19 cellular contexts compared by ENCODE assay signal in the genomic region with DNA sequence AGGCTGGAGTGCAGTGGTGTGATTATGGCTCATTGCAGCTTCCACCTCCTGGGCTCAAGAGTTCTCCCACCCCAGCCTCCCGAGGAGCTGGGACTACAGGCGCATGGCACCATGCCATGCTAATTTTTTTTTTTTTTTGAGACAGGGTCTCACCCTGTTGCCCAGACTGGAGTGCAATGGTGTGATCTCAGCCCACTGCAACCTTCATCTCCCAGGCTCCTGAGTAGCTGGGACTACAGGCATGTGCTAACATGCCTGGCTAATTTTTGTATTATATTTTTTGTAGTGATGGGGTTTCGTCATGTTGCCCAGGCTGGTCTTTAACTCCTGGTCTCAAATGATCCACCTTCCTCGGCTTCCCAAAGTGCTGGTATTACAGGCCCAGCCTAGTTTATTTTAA. TPM values are rescaled to one million over a fixed set of nuclear protein-coding genes. Genes with fewer than 3 reads are reported as not detected.
DNase-seq lines count a peak whose midpoint lies in the region; ATAC-seq, FAIRE-seq and TF ChIP-seq lines count a peak whose summit lies in the region.
"Had no signal": no experiment of that assay in that cellular context is flagged by ENCODE, and none has a peak within 500 bp of the region (broad histone marks: within the 10 kb centered on the region; RNA-seq: fewer than 3 reads in every experiment).

No MANE protein-coding gene starts in this region.

- H3K36me3 ChIP-seq in GM06990 (ENCODE audit: control insufficient read depth, insufficient read depth, low read length) (no peaks in the 10 kb centered on the region), keratinocyte (ENCODE audit: control insufficient read depth in 2 of 2, extremely low read depth in 1 of 2, insufficient read depth in 2 of 2, low read length in 2 of 2) (no peaks in the 10 kb centered on the region)
- H3K36me3 ChIP-seq: esophagus squamous epithelium, stomach, upper lobe of right lung had no signal

- ATAC-seq in HG02973 (IDR thresholded peaks at IDR 0.05; ENCODE audit: unreplicated experiment) = no peak
- ATAC-seq in GM18519 (IDR thresholded peaks at IDR 0.05; ENCODE audit: low FRiP score, unreplicated experiment) = no peak
- ATAC-seq: upper lobe of right lung had no signal

- H3K27ac ChIP-seq in keratinocyte (ENCODE audit: control insufficient read depth, insufficient read depth, low read length) = no peak overlapping the region
- H3K27ac ChIP-seq: esophagus squamous epithelium, PC-9, stomach, upper lobe of right lung had no signal

- peaks cover 23% of the 10 kb centered on the region for H3K4me1 ChIP-seq in keratinocyte (ENCODE audit: control insufficient read depth, extremely low read depth, insufficient read depth, low read length)
- H3K4me1 ChIP-seq: upper lobe of right lung had no signal

- peak; percentile 62 for FAIRE-seq in keratinocyte (lab: Jason Lieb, UNC)

- no peak overlapping the region for H3K9ac ChIP-seq in keratinocyte (ENCODE audit: control insufficient read depth, extremely low read depth, insufficient read depth, low read length)

- H3K79me2 ChIP-seq in keratinocyte (ENCODE audit: control insufficient read depth, insufficient read depth, low read length) = no peaks in the 10 kb centered on the region

- no peaks in the 10 kb centered on the region for H3K9me1 ChIP-seq in keratinocyte (ENCODE audit: control insufficient read depth, extremely low read depth, insufficient read depth, low read length)

- H3K27me3 ChIP-seq in GM06990 (replicated peaks; ENCODE audit: control insufficient read depth, insufficient read depth, low read length) (no peaks in the 10 kb centered on the region), keratinocyte (ENCODE audit: control insufficient read depth, extremely low read depth, insufficient read depth, low read length) (no peaks in the 10 kb centered on the region)
- H3K27me3 ChIP-seq: esophagus squamous epithelium, stomach, upper lobe of right lung had no signal

- H3K9me3 ChIP-seq in keratinocyte (ENCODE audit: control insufficient read depth, low read depth, low read length) = no peaks in the 10 kb centered on the region
- H3K9me3 ChIP-seq: esophagus squamous epithelium, stomach, upper lobe of right lung had no signal

- H2AFZ ChIP-seq in keratinocyte (ENCODE audit: control insufficient read depth, low read length) = no peak overlapping the region
- H2AFZ ChIP-seq: PC-9 had no signal

- no peak overlapping the region for H3K4me2 ChIP-seq in keratinocyte (ENCODE audit: control insufficient read depth, extremely low read depth, insufficient read depth, low read depth, low read length)
- H3K4me2 ChIP-seq: PC-9 had no signal

- TF ChIP-seq POLR2A in GM19193 (IDR thresholded peaks at IDR 0.05; ENCODE audit: extremely low read depth, insufficient read depth, insufficient read length) = peak; percentile 43

- no peak for DNase-seq in GM06990 (ENCODE audit: extremely low read depth, insufficient read length)
- DNase-seq in NCI-H446 (lab: John Stamatoyannopoulos, UW) = peak; percentile 28 to 69
- no peak for DNase-seq in keratinocyte (ENCODE audit: low read depth, low spot score)
- DNase-seq in ureter (ENCODE audit: low spot score) = no peak
- DNase-seq: activated CD4-positive, CD25-positive, alpha-beta regulatory T cell treated with anti-CD3 and anti-CD28 coated beads, Interleukin-2, amount 50 U/mL, for 72 hours; aorta; CD8-positive, alpha-beta memory T cell; effector CD4-positive, alpha-beta T cell; esophagus squamous epithelium; NCI-H1436; occipital lobe; PC-9; stimulated activated CD4-positive, alpha-beta T cell treated with anti-CD3 and anti-CD28 coated beads, Interleukin-4, amount 100 ng/mL, for 1 hour; stomach; upper lobe of right lung had no signal

- peak overlapping the region; percentile 45 for H3K4me3 ChIP-seq in GM06990 (replicated peaks; ENCODE audit: low read depth, low read length)
- H3K4me3 ChIP-seq in keratinocyte (ENCODE audit: control insufficient read depth in 2 of 3, extremely low read depth in 1 of 3, insufficient read depth in 2 of 3, low read depth in 1 of 3, low read length in 3 of 3) = no peak overlapping the region
- H3K4me3 ChIP-seq: esophagus squamous epithelium, lung, PC-9, stomach, upper lobe of right lung had no signal

- no peak for TF ChIP-seq CTCF in GM06990 (IDR thresholded peaks at IDR 0.05; ENCODE audit: insufficient read depth, low read length, poor library complexity, severe bottlenecking)
- no peak for TF ChIP-seq CTCF in keratinocyte (optimal IDR thresholded peaks at IDR 0.05 in 1 of 3, IDR thresholded peaks at IDR 0.05 in 1 of 3, conservative IDR thresholded peaks at IDR 0.05 in 1 of 3; ENCODE audit: extremely low read depth in 1 of 3, insufficient read depth in 2 of 3, low read length in 3 of 3)

- dilution Hi-C loops in keratinocyte (cut with MboI; ENCODE audit: extremely low pct_ligation_motif_present, low sequenced_read_pairs) = no loop called here

- H4K20me1 ChIP-seq in keratinocyte (ENCODE audit: control insufficient read depth, extremely low read depth, insufficient read depth, low read length) = no peaks in the 10 kb centered on the region

RNA-seq across cellular contexts. Expression of a gene that starts 4.0 kb away (rescaled TPM):
- polyA plus RNA-seq in keratinocyte = 1.9 to 3.4 TPM (median 2.6 TPM) in 3 replicates
- polyA plus RNA-seq in keratinocyte (2011; ENCODE audit: low read depth) = 4.1 TPM
- polyA plus RNA-seq in keratinocyte (2011; cell fraction: cytosol; rRNA removed) = 1.6 and 4.1 TPM in 2 replicates
- 2.9 and 4.1 TPM in 2 replicates for polyA plus RNA-seq in keratinocyte (2011; cell fraction: nucleus; rRNA removed)
- 1.2 and 2.3 TPM in 2 replicates for polyA plus RNA-seq in keratinocyte (2012; ENCODE audit: low replicate concordance)
- 1.1 to 4.5 TPM in 2 of 3 replicates, not detected in the other for polyA minus RNA-seq in keratinocyte
- polyA minus RNA-seq in keratinocyte (2011; cell fraction: cytosol; rRNA and poly(A)+ RNA removed) = 2.1 TPM
- 3.8 and 9.0 TPM in 2 replicates for polyA minus RNA-seq in keratinocyte (2011; cell fraction: nucleus; rRNA and poly(A)+ RNA removed)
- total RNA-seq in ureter = 20.5 TPM

Comparison
In these comparisons a context has a peak if more than half of its experiments do, and no peak if none do; other contexts are left out.
1. DNase-seq: peak in NCI-H446 (2 of 2); none in GM06990 (single experiment), keratinocyte (single experiment) and ureter (single experiment).